Comparison of ENCODE assay signal across 1 cellular context in the genomic region with DNA sequence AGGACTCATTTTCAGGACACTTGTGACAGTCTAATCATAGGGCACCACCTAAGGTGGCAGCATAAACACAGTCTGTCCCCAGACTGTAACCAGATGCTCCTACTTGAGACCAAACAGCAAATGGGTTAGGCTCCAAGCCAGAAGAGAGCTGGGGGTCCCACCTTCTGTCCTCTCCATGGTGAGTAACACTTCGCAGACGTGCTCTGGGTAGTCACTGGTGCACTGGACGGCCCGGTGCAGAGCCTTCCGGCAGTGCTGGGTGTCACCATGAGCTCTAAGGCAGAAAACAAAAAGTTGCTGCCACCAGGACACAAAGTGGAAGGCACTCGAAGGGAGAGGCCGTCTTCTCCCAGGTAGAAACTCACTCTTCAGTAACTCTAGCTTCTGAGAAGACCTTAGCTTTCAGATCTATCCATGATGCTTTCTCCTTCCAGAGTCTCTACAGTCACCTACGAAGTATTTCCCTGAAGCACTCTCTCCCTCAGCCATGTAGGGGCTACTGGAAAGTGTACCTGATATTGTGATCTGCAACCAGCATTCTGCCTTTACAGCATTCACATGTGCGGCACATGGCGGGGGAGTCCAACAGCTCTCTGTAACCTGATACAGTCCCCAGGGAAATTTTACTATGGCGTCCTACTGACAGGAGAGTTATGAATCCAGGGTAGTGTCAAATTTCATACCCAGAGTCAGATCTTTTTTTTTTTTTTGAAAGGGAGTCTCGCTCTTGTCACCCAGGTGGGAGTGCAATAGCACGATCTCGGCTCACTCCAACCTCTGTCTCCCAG.
TF ChIP-seq lines count a peak whose summit lies in the region.

No MANE protein-coding gene starts in this region.

TF ChIP-seq in K562, 482 proteins besides CTCF, POLR2A, EP300 and RAD21 (continued from another document and continues in another):
- TF ChIP-seq MNT (conservative IDR thresholded peaks at IDR 0.05) (peak; percentile 84 to 89), HMGN3 (IDR thresholded peaks at IDR 0.05; ENCODE audit: borderline replicate concordance, extremely low read depth, insufficient read length, low read depth, low read length) (no peak), THAP12 (CRISPR knock-in tag; IDR thresholded peaks at IDR 0.05) (no peak), TCF7L2 (IDR thresholded peaks at IDR 0.05; ENCODE audit: low read depth, low read length) (no peak), HINFP (tag; conservative IDR thresholded peaks at IDR 0.05; ENCODE audit: low read depth) (no peak), ZBTB8A (IDR thresholded peaks at IDR 0.05; ENCODE audit: partially characterized antibody) (no peak), RNF2 (IDR thresholded peaks at IDR 0.05) (no peak), SAFB2 (IDR thresholded peaks at IDR 0.05; ENCODE audit: borderline replicate concordance, low read depth, low read length, severe bottlenecking) (no peak), IRF9 (tag; IDR thresholded peaks at IDR 0.05) (no peak), NCOA2 (IDR thresholded peaks at IDR 0.05; ENCODE audit: partially characterized antibody in 2 of 2) (no peak), TCFL5 (CRISPR knock-in tag; conservative IDR thresholded peaks at IDR 0.05) (no peak), DMBX1 (CRISPR knock-in tag; IDR thresholded peaks at IDR 0.05; ENCODE audit: borderline replicate concordance) (no peak), FOXA3 (CRISPR knock-in tag; conservative IDR thresholded peaks at IDR 0.05 in 1 of 2, IDR thresholded peaks at IDR 0.05 in 1 of 2) (0 out of 4 replicates have a peak, but pooled peaks of 1 of the 2 experiments have one; percentile 47), RHOXF2B (CRISPR knock-in tag; conservative IDR thresholded peaks at IDR 0.05) (no peak), CREM (IDR thresholded peaks at IDR 0.05; ENCODE audit: low read depth) (no peak), RBM39 (optimal IDR thresholded peaks at IDR 0.05; ENCODE audit: low read depth, low read length) (no peak), CCNT2 (IDR thresholded peaks at IDR 0.05; ENCODE audit: borderline replicate concordance, extremely low read depth, insufficient read length, low read depth, low read length) (no peak), ATF4 (CRISPR knock-in tag; IDR thresholded peaks at IDR 0.05) (no peak), SRSF9 (IDR thresholded peaks at IDR 0.05; ENCODE audit: borderline replicate concordance, low read depth, low read length) (no peak), GABPA (tag; conservative IDR thresholded peaks at IDR 0.05; ENCODE audit: low read depth) (no peak), CBFA2T2 (conservative IDR thresholded peaks at IDR 0.05) (no peak), KAT8 (IDR thresholded peaks at IDR 0.05; ENCODE audit: low read depth) (no peak), CGGBP1 (CRISPR knock-in tag; IDR thresholded peaks at IDR 0.05) (no peak), EP400 (IDR thresholded peaks at IDR 0.05) (peak; percentile 71; the same call in 1 of the 2 replicates), TOE1 (IDR thresholded peaks at IDR 0.05; ENCODE audit: borderline replicate concordance) (no peak), TOE1 (CRISPR knock-in tag; IDR thresholded peaks at IDR 0.05; ENCODE audit: borderline replicate concordance, low read depth) (no peak), ZNF384 (IDR thresholded peaks at IDR 0.05; ENCODE audit: low read depth, low read length) (peak; percentile 95), POLR2G (IDR thresholded peaks at IDR 0.05; ENCODE audit: low read depth, low read length) (no peak), ZNF584 (CRISPR knock-in tag; IDR thresholded peaks at IDR 0.05; ENCODE audit: low read depth) (no peak), LARP7 (IDR thresholded peaks at IDR 0.05) (no peak)
- TF ChIP-seq, protein P1, sequence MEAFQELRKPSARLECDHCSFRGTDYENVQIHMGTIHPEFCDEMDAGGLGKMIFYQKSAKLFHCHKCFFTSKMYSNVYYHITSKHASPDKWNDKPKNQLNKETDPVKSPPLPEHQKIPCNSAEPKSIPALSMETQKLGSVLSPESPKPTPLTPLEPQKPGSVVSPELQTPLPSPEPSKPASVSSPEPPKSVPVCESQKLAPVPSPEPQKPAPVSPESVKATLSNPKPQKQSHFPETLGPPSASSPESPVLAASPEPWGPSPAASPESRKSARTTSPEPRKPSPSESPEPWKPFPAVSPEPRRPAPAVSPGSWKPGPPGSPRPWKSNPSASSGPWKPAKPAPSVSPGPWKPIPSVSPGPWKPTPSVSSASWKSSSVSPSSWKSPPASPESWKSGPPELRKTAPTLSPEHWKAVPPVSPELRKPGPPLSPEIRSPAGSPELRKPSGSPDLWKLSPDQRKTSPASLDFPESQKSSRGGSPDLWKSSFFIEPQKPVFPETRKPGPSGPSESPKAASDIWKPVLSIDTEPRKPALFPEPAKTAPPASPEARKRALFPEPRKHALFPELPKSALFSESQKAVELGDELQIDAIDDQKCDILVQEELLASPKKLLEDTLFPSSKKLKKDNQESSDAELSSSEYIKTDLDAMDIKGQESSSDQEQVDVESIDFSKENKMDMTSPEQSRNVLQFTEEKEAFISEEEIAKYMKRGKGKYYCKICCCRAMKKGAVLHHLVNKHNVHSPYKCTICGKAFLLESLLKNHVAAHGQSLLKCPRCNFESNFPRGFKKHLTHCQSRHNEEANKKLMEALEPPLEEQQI (IDR thresholded peaks at IDR 0.05) = no peak
- TF ChIP-seq, protein P2, sequence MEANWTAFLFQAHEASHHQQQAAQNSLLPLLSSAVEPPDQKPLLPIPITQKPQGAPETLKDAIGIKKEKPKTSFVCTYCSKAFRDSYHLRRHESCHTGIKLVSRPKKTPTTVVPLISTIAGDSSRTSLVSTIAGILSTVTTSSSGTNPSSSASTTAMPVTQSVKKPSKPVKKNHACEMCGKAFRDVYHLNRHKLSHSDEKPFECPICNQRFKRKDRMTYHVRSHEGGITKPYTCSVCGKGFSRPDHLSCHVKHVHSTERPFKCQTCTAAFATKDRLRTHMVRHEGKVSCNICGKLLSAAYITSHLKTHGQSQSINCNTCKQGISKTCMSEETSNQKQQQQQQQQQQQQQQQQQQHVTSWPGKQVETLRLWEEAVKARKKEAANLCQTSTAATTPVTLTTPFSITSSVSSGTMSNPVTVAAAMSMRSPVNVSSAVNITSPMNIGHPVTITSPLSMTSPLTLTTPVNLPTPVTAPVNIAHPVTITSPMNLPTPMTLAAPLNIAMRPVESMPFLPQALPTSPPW (CRISPR knock-in tag; IDR thresholded peaks at IDR 0.05) = no peak
- TF ChIP-seq, protein P3, sequence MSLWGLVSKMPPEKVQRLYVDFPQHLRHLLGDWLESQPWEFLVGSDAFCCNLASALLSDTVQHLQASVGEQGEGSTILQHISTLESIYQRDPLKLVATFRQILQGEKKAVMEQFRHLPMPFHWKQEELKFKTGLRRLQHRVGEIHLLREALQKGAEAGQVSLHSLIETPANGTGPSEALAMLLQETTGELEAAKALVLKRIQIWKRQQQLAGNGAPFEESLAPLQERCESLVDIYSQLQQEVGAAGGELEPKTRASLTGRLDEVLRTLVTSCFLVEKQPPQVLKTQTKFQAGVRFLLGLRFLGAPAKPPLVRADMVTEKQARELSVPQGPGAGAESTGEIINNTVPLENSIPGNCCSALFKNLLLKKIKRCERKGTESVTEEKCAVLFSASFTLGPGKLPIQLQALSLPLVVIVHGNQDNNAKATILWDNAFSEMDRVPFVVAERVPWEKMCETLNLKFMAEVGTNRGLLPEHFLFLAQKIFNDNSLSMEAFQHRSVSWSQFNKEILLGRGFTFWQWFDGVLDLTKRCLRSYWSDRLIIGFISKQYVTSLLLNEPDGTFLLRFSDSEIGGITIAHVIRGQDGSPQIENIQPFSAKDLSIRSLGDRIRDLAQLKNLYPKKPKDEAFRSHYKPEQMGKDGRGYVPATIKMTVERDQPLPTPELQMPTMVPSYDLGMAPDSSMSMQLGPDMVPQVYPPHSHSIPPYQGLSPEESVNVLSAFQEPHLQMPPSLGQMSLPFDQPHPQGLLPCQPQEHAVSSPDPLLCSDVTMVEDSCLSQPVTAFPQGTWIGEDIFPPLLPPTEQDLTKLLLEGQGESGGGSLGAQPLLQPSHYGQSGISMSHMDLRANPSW (CRISPR knock-in tag; IDR thresholded peaks at IDR 0.05) = no peak
- TF ChIP-seq, protein P4, sequence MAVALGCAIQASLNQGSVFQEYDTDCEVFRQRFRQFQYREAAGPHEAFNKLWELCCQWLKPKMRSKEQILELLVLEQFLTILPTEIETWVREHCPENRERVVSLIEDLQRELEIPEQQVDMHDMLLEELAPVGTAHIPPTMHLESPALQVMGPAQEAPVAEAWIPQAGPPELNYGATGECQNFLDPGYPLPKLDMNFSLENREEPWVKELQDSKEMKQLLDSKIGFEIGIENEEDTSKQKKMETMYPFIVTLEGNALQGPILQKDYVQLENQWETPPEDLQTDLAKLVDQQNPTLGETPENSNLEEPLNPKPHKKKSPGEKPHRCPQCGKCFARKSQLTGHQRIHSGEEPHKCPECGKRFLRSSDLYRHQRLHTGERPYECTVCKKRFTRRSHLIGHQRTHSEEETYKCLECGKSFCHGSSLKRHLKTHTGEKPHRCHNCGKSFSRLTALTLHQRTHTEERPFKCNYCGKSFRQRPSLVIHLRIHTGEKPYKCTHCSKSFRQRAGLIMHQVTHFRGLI (CRISPR knock-in tag; IDR thresholded peaks at IDR 0.05) = no peak
- TF ChIP-seq, protein P5, sequence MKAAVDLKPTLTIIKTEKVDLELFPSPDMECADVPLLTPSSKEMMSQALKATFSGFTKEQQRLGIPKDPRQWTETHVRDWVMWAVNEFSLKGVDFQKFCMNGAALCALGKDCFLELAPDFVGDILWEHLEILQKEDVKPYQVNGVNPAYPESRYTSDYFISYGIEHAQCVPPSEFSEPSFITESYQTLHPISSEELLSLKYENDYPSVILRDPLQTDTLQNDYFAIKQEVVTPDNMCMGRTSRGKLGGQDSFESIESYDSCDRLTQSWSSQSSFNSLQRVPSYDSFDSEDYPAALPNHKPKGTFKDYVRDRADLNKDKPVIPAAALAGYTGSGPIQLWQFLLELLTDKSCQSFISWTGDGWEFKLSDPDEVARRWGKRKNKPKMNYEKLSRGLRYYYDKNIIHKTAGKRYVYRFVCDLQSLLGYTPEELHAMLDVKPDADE (conservative IDR thresholded peaks at IDR 0.05; ENCODE audit: control insufficient read depth, low read depth, low read length) = no peak
